In genomic region chr6:21753571-21754108, GRCh38 we compare ENCODE assay signal across 1 cellular context.
TF ChIP-seq lines count a peak whose summit lies in the region.

No MANE protein-coding gene starts in this region.

TF ChIP-seq in GM23338, 12 proteins besides CTCF, POLR2A, EP300 and RAD21:
- TF ChIP-seq ZNF462 (CRISPR knock-in tag; IDR thresholded peaks at IDR 0.05) (0 out of 2 replicates have a peak, but pooled peaks have one; percentile 32), NANOG (IDR thresholded peaks at IDR 0.05; ENCODE audit: borderline replicate concordance) (no peak)
